ENCODE assay signal across 40 cellular contexts in the genomic region with DNA sequence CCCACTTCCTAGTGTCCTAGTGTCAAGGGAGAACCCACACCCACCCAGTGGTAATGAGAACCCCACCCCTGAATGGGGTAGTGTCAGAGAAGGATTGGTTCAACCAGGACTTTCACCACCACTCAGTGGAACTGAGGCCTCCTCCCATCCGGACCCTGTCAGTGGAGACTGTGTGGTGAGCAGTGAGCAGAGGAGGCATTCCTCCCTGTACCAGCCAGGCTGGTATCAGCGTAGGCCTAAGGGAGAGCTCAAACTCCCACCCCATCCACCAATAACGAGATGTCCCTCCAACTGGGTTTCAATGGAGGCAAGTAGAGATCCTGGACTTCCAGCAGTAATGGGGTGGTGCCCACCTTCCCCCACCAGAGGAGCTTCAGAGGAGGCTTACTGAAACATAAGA.
"Had no signal": no experiment of that assay in that cellular context is flagged by ENCODE, and none has a peak within 500 bp of the region (broad histone marks: within the 10 kb centered on the region; RNA-seq: fewer than 3 reads in every experiment).

No MANE protein-coding gene starts in this region.

- H3K36me3 ChIP-seq: adrenal gland, ascending aorta, brain microvascular endothelial cell, breast epithelium, cardiac muscle cell had no signal

- H3K36me3 Mint-ChIP-seq: activated naive CD4-positive, alpha-beta T cell treated with anti-CD3 and anti-CD28 coated beads, Interleukin-2, amount 10 ng/mL, durations not matched to agents 7 days and 5 days; activated naive CD4-positive, alpha-beta T cell treated with anti-CD3 and anti-CD28 coated beads, Interleukin-2, amount 50 U/mL, for 24 hours; activated naive CD8-positive, alpha-beta T cell; activated naive CD8-positive, alpha-beta T cell treated with anti-CD3 and anti-CD28 coated beads, Interleukin-2, amount 10 ng/mL, durations not matched to agents 7 days and 5 days; brain had no signal

- H3K27me3 ChIP-seq: adrenal gland, ascending aorta, body of pancreas, brain microvascular endothelial cell, cardiac muscle cell had no signal

- H3K4me3 ChIP-seq: adrenal gland, ascending aorta, body of pancreas, breast epithelium, cardiac muscle cell had no signal

- H3K27ac Mint-ChIP-seq: activated naive CD4-positive, alpha-beta T cell treated with anti-CD3 and anti-CD28 coated beads for 36 hours; activated naive CD4-positive, alpha-beta T cell treated with anti-CD3 and anti-CD28 coated beads, Interleukin-2, amount 10 ng/mL, durations not matched to agents 7 days and 5 days; activated naive CD4-positive, alpha-beta T cell treated with anti-CD3 and anti-CD28 coated beads, Interleukin-2, amount 50 U/mL, for 24 hours; activated naive CD4-positive, alpha-beta T cell treated with anti-CD3 and anti-CD28 coated beads, Interleukin-2, amount 50 U/mL, for 72 hours; activated naive CD8-positive, alpha-beta T cell; activated naive CD8-positive, alpha-beta T cell treated with anti-CD3 and anti-CD28 coated beads for 36 hours; activated naive CD8-positive, alpha-beta T cell treated with anti-CD3 and anti-CD28 coated beads, Interleukin-2, amount 10 ng/mL, durations not matched to agents 7 days and 5 days; activated naive CD8-positive, alpha-beta T cell treated with anti-CD3 and anti-CD28 coated beads, Interleukin-2, amount 50 U/mL, for 24 hours; activated T-cell treated with anti-CD3 and anti-CD28 coated beads, Interleukin-2, amount 50 U/mL, for 24 hours; activated T-cell treated with anti-CD3 and anti-CD28 coated beads, Interleukin-2, amount 50 U/mL, for 72 hours; activated T-helper 1 cell treated with anti-CD3 and anti-CD28 coated beads, Interleukin-12 subunit alpha, Interleukin-12 subunit beta, Interleukin-2, Interleukin-4 antibody, amounts not matched to agents 30 ng/mL and 10 ng/mL and 1 ng/mL, durations not matched to agents 14 hours and 24 hours and 36 hours; activated T-helper 17 cell treated with anti-CD3 and anti-CD28 coated beads, Interleukin-2, amount 50 U/mL, for 72 hours; activated T-helper 2 cell treated with anti-CD3 and anti-CD28 coated beads, Interferon-gamma antibody, Interleukin-2, Interleukin-4, amounts not matched to agents 10 μg/mL and 5 μg/mL and 100 μg/mL, durations not matched to agents 14 hours and 24 hours and 36 hours; brain had no signal

- FAIRE-seq: astrocyte, bronchial epithelial cell had no signal

- DNase-seq: activated effector memory CD4-positive, alpha-beta T cell treated with anti-CD3 and anti-CD28 coated beads, Interleukin-2, amount 50 U/mL, for 16 hours; activated effector memory CD4-positive, alpha-beta T cell treated with Interleukin-2 at 50 U/mL for 16 hours; activated gamma-delta T cell; activated gamma-delta T cell treated with Interleukin-2 at 50 U/mL for 16 hours; activated naive CD4-positive, alpha-beta T cell; activated naive CD4-positive, alpha-beta T cell treated with anti-CD3 and anti-CD28 coated beads for 36 hours; activated naive CD4-positive, alpha-beta T cell treated with anti-CD3 and anti-CD28 coated beads, Interleukin-2, amount 10 ng/mL, durations not matched to agents 7 days and 5 days; activated naive CD4-positive, alpha-beta T cell treated with anti-CD3 and anti-CD28 coated beads, Interleukin-2, amount 50 U/mL, for 16 hours; activated naive CD4-positive, alpha-beta T cell treated with Interleukin-2 at 50 U/mL for 16 hours; activated naive CD8-positive, alpha-beta T cell treated with anti-CD3 and anti-CD28 coated beads for 36 hours; activated naive CD8-positive, alpha-beta T cell treated with anti-CD3 and anti-CD28 coated beads, Interleukin-2, amount 10 ng/mL, durations not matched to agents 7 days and 5 days; activated naive CD8-positive, alpha-beta T cell treated with anti-CD3 and anti-CD28 coated beads, Interleukin-2, amount 50 U/mL, for 24 hours; activated T-cell treated with anti-CD3 and anti-CD28 coated beads, Interleukin-2, amount 50 U/mL, for 1 hour; activated T-cell treated with anti-CD3 and anti-CD28 coated beads, Interleukin-2, amount 50 U/mL, for 24 hours; activated T-cell treated with anti-CD3 and anti-CD28 coated beads, Interleukin-2, amount 50 U/mL, for 4 hours; activated T-cell treated with anti-CD3 and anti-CD28 coated beads, Interleukin-2, amount 50 U/mL, for 48 hours; activated T-cell treated with anti-CD3 and anti-CD28 coated beads, Interleukin-2, amount 50 U/mL, for 72 hours; adrenal gland; amniotic stem cell; amygdala; anterior cingulate cortex; aorta; body of pancreas; brain microvascular endothelial cell; caudate nucleus; central memory CD4-positive, alpha-beta T cell; cerebellar nuclear complex had no signal

- H3K4me3 Mint-ChIP-seq: activated naive CD4-positive, alpha-beta T cell treated with anti-CD3 and anti-CD28 coated beads for 36 hours; activated naive CD4-positive, alpha-beta T cell treated with anti-CD3 and anti-CD28 coated beads, Interleukin-2, amount 10 ng/mL, durations not matched to agents 7 days and 5 days; activated naive CD4-positive, alpha-beta T cell treated with anti-CD3 and anti-CD28 coated beads, Interleukin-2, amount 50 U/mL, for 24 hours; activated naive CD8-positive, alpha-beta T cell; activated naive CD8-positive, alpha-beta T cell treated with anti-CD3 and anti-CD28 coated beads for 36 hours; activated naive CD8-positive, alpha-beta T cell treated with anti-CD3 and anti-CD28 coated beads, Interleukin-2, amount 10 ng/mL, durations not matched to agents 7 days and 5 days; activated naive CD8-positive, alpha-beta T cell treated with anti-CD3 and anti-CD28 coated beads, Interleukin-2, amount 50 U/mL, for 24 hours; activated T-cell treated with anti-CD3 and anti-CD28 coated beads, Interleukin-2, amount 50 U/mL, for 24 hours; activated T-cell treated with anti-CD3 and anti-CD28 coated beads, Interleukin-2, amount 50 U/mL, for 4 hours; activated T-cell treated with anti-CD3 and anti-CD28 coated beads, Interleukin-2, amount 50 U/mL, for 72 hours; activated T-helper 1 cell treated with anti-CD3 and anti-CD28 coated beads, Interleukin-12 subunit alpha, Interleukin-12 subunit beta, Interleukin-2, Interleukin-4 antibody, amounts not matched to agents 30 ng/mL and 10 ng/mL and 1 ng/mL, durations not matched to agents 14 hours and 24 hours and 36 hours; activated T-helper 17 cell treated with anti-CD3 and anti-CD28 coated beads, Interleukin-2, amount 50 U/mL, for 72 hours; brain; central memory CD8-positive, alpha-beta T cell had no signal

- H3K9me3 ChIP-seq: adrenal gland had no signal

- H3K27me3 Mint-ChIP-seq: activated naive CD4-positive, alpha-beta T cell treated with anti-CD3 and anti-CD28 coated beads, Interleukin-2, amount 10 ng/mL, durations not matched to agents 7 days and 5 days; activated naive CD8-positive, alpha-beta T cell treated with anti-CD3 and anti-CD28 coated beads, Interleukin-2, amount 50 U/mL, for 24 hours had no signal

- H3K27ac ChIP-seq: adrenal gland, ascending aorta, body of pancreas, brain microvascular endothelial cell, breast epithelium, cardiac muscle cell had no signal

- ATAC-seq: activated naive CD4-positive, alpha-beta T cell treated with anti-CD3 and anti-CD28 coated beads, Interleukin-2, amount 50 U/mL, for 72 hours; activated naive CD8-positive, alpha-beta T cell treated with anti-CD3 and anti-CD28 coated beads, Interleukin-2, amount 50 U/mL, for 24 hours; activated T-cell treated with anti-CD3 and anti-CD28 coated beads, Interleukin-2, amount 50 U/mL, for 4 hours; activated T-cell treated with anti-CD3 and anti-CD28 coated beads, Interleukin-2, amount 50 U/mL, for 72 hours; activated T-helper 17 cell treated with anti-CD3 and anti-CD28 coated beads, Interleukin-2, amount 50 U/mL, for 72 hours; body of pancreas had no signal

- H3K4me1 Mint-ChIP-seq: activated naive CD4-positive, alpha-beta T cell treated with anti-CD3 and anti-CD28 coated beads, Interleukin-2, amount 10 ng/mL, durations not matched to agents 7 days and 5 days; activated naive CD4-positive, alpha-beta T cell treated with anti-CD3 and anti-CD28 coated beads, Interleukin-2, amount 50 U/mL, for 24 hours; activated naive CD8-positive, alpha-beta T cell treated with anti-CD3 and anti-CD28 coated beads for 36 hours; activated naive CD8-positive, alpha-beta T cell treated with anti-CD3 and anti-CD28 coated beads, Interleukin-2, amount 10 ng/mL, durations not matched to agents 7 days and 5 days; activated T-helper 17 cell treated with anti-CD3 and anti-CD28 coated beads, Interleukin-2, amount 50 U/mL, for 72 hours; central memory CD8-positive, alpha-beta T cell had no signal

- H3K4me1 ChIP-seq: adrenal gland, ascending aorta, body of pancreas, breast epithelium had no signal
